Comparison of ENCODE assay signal across 1 cellular context in the genomic region with DNA sequence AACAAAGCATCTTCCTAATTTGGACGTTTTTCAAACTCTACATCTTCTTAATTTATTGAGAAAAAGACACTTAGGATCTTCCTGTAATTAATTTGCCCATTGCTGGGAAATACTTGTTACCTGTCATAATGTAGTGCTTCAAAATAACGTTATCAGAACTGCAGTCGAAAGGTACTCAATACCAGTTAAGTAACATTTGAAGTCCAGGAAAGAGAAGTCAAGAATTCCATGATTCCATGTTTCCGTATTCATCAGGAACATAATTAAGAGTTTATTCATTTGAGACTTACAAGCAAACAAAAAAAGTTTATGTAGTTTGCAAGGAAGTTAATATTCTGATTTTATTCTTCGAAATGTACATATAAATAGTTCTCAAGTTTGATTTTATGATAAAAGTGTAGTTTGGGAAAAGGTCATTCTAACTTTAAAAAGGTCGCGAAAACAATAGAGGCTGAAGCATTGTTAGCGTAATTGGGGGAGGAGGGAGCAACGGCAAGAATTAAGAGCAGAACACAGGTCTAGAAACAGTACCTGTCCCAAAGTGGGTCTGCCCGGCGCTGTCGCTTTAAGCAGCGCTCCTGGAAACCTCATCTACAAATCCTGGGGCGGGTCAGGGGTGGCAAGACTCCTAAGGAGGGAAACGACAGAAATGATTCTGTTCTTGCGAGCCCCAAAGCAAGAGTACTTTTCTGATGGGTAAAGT.
TF ChIP-seq lines count a peak whose summit lies in the region.

No MANE protein-coding gene starts in this region.

TF ChIP-seq in GM23338, 12 proteins besides CTCF, POLR2A, EP300 and RAD21:
- TF ChIP-seq ZNF462 (CRISPR knock-in tag; IDR thresholded peaks at IDR 0.05) (no peak), ZNF114 (CRISPR knock-in tag; IDR thresholded peaks at IDR 0.05) (no peak), ZNF331 (CRISPR knock-in tag; IDR thresholded peaks at IDR 0.05; ENCODE audit: low read depth) (no peak), ETS1 (IDR thresholded peaks at IDR 0.05) (no peak)
